In genomic region chr1:146228710-146229477, GRCh38 we compare ENCODE assay signal across 7 cellular contexts. TPM values are rescaled to one million over a fixed set of nuclear protein-coding genes. Genes with fewer than 3 reads are reported as not detected.
A peak's percentile ranks its signal among the peaks of the same experiment; 100 is the strongest.
DNase-seq lines count a peak whose midpoint lies in the region; ATAC-seq and TF ChIP-seq lines count a peak whose summit lies in the region.
"Not testable (repeated sequence)": the region's sequence is repeated elsewhere in the genome, so short reads cannot be mapped to it uniquely, and the experiment has no call there.

TSS of gene NOTCH2NLA (minus strand) at chr1:146229021. CDS start at chr1:146189337, 39,684 bp downstream.

- in situ Hi-C loops in astrocyte of the spinal cord (cut with HindIII; ENCODE audit: low sequenced_read_pairs): not testable (repeated sequence)

- not testable (repeated sequence) for H3K36me3 Mint-ChIP-seq in glutamatergic neuron (ENCODE audit: unreplicated experiment); naive thymus-derived CD4-positive, alpha-beta T cell

- not testable (repeated sequence) for H3K27ac ChIP-seq in OCI-LY1 (ENCODE audit: low read depth, low read length, poor library complexity, severe bottlenecking)
- peak within 1 kb of the TSS; percentile 70 for H3K27ac ChIP-seq in naive thymus-derived CD4-positive, alpha-beta T cell (ENCODE audit: low read depth, low read length)

- not testable (repeated sequence) for H3K36me3 ChIP-seq in OCI-LY1 (ENCODE audit: insufficient read depth, low read length); naive thymus-derived CD4-positive, alpha-beta T cell (ENCODE audit: control insufficient read depth in 2 of 3, insufficient read depth in 3 of 3, low read length in 3 of 3)

- CTCF ChIA-PET in naive thymus-derived CD4-positive, alpha-beta T cell (lab: Charles Lee): not testable (repeated sequence)

- H4K20me1 ChIP-seq in OCI-LY1 (ENCODE audit: insufficient read depth, low read length): not testable (repeated sequence)

- not testable (repeated sequence) for H3K9me3 Mint-ChIP-seq in glutamatergic neuron (ENCODE audit: unreplicated experiment); naive thymus-derived CD4-positive, alpha-beta T cell

- not testable (repeated sequence) for H3K9me2 ChIP-seq in OCI-LY1 (ENCODE audit: low read depth, low read length)

- not testable (repeated sequence) for H3K27me3 ChIP-seq in OCI-LY1 (ENCODE audit: insufficient read depth, low read length); naive thymus-derived CD4-positive, alpha-beta T cell (ENCODE audit: control insufficient read depth in 2 of 2, insufficient read depth in 2 of 2, low read length in 2 of 2)

- H3F3A ChIP-seq in OCI-LY1 (ENCODE audit: insufficient read depth, low read length): not testable (repeated sequence)

- TF ChIP-seq CTCF in OCI-LY1 (IDR thresholded peaks at IDR 0.05; ENCODE audit: low read length); astrocyte of the spinal cord (IDR thresholded peaks at IDR 0.05; ENCODE audit: low read depth, low read length); glutamatergic neuron (IDR thresholded peaks at IDR 0.05; ENCODE audit: partially characterized antibody, unreplicated experiment): not testable (repeated sequence)

- POLR2A ChIA-PET in naive thymus-derived CD4-positive, alpha-beta T cell (lab: Charles Lee): not testable (repeated sequence)

- peak within 1 kb of the TSS; percentile 66 for H3K4me3 ChIP-seq in OCI-LY1 (ENCODE audit: low read depth, low read length, poor library complexity, severe bottlenecking)
- peak within 1 kb of the TSS; percentile 45 for H3K4me3 ChIP-seq in astrocyte of the spinal cord (ENCODE audit: low read depth, low read length)
- H3K4me3 ChIP-seq in naive thymus-derived CD4-positive, alpha-beta T cell (ENCODE audit: low read length): not testable (repeated sequence)

- not testable (repeated sequence) for H3K27me3 Mint-ChIP-seq in glutamatergic neuron (ENCODE audit: unreplicated experiment); naive thymus-derived CD4-positive, alpha-beta T cell

- H3K79me2 ChIP-seq in OCI-LY1 (ENCODE audit: insufficient read depth, low read length): not testable (repeated sequence)

- H3K4me2 ChIP-seq in OCI-LY1 (ENCODE audit: low read length): peak within 1 kb of the TSS; percentile 53; the same call in 1 of the 2 replicates

- not testable (repeated sequence) for H3K27ac Mint-ChIP-seq in glutamatergic neuron (ENCODE audit: unreplicated experiment)
- H3K27ac Mint-ChIP-seq in naive thymus-derived CD4-positive, alpha-beta T cell: peak within 1 kb of the TSS in 4 of 9 donors; percentile 46 to 68 (median 54)

- intact Hi-C loops in naive thymus-derived CD4-positive, alpha-beta T cell (cut with micrococcal nuclease): not testable (repeated sequence)

- not testable (repeated sequence) for H3K9me3 ChIP-seq in OCI-LY1 (ENCODE audit: low read length); naive thymus-derived CD4-positive, alpha-beta T cell (ENCODE audit: control insufficient read depth in 2 of 3, low read length in 3 of 3)

- peak within 1 kb of the TSS; percentile 65; the same call in 1 of the 2 replicates for H3K9ac ChIP-seq in OCI-LY1 (ENCODE audit: low read length)

- peak; percentile 72 for ATAC-seq in GM19023 (IDR thresholded peaks at IDR 0.05; ENCODE audit: unreplicated experiment)
- peak; percentile 77 for ATAC-seq in naive thymus-derived CD4-positive, alpha-beta T cell

- H3K4me3 Mint-ChIP-seq in glutamatergic neuron (ENCODE audit: unreplicated experiment): peak within 1 kb of the TSS; percentile 55
- H3K4me3 Mint-ChIP-seq in naive thymus-derived CD4-positive, alpha-beta T cell: peak within 1 kb of the TSS; percentile 47 to 87 (median 78)

- not testable (repeated sequence) for H3K4me1 Mint-ChIP-seq in glutamatergic neuron (ENCODE audit: low read depth, unreplicated experiment); naive thymus-derived CD4-positive, alpha-beta T cell

- not testable (repeated sequence) for H3K4me1 ChIP-seq in OCI-LY1 (ENCODE audit: insufficient read depth, low read length, severe bottlenecking); naive thymus-derived CD4-positive, alpha-beta T cell (ENCODE audit: control insufficient read depth in 2 of 2, insufficient read depth in 2 of 2, low read length in 2 of 2)

- H2AFZ ChIP-seq in OCI-LY1 (ENCODE audit: low read length): not testable (repeated sequence)

- DNase-seq in activated CD4-positive, alpha-beta T cell treated with anti-CD3 and anti-CD28 coated beads, Interleukin-2, amount 50 U/mL, for 48 hours: peak; percentile 14 to 31
- DNase-seq in astrocyte of the spinal cord (ENCODE audit: low read depth, low spot score): not testable (repeated sequence)
- peak; percentile 18 for DNase-seq in glutamatergic neuron
- peak; percentile 9 to 89 (median 75) for DNase-seq in naive thymus-derived CD4-positive, alpha-beta T cell
- DNase-seq in stimulated activated CD4-positive, alpha-beta T cell treated with anti-CD3 and anti-CD28 coated beads, Interleukin-2, amount 100 ng/mL, for 24 hours: peak; percentile 19 to 44

RNA-seq across cellular contexts. Expression of gene NOTCH2NLA, which starts in this region (rescaled TPM):
- total RNA-seq in glutamatergic neuron (ENCODE audit: unreplicated experiment): 1.8 TPM
- 10 to 100 TPM; 44.9 to 97.5 (median 82.2) TPM for total RNA-seq in naive thymus-derived CD4-positive, alpha-beta T cell
- 10 to 100 TPM; 15.7 to 18.3 TPM for polyA plus RNA-seq in naive thymus-derived CD4-positive, alpha-beta T cell

Comparison
In these comparisons a context has a peak if more than half of its experiments do, and no peak if none do; other contexts are left out.
1. RNA of gene NOTCH2NLA (total RNA-seq): 44.9 to 97.5 TPM in naive thymus-derived CD4-positive, alpha-beta T cell; 1.8 TPM in glutamatergic neuron (single experiment); every median in the first group is over 10 times any median in the second.